In genomic region chr19:47848871-47849473, GRCh38 we compare ENCODE assay signal across 8 cellular contexts. TPM values are rescaled to one million over a fixed set of nuclear protein-coding genes. Genes with fewer than 3 reads are reported as not detected.
DNase-seq lines count a peak whose midpoint lies in the region; ATAC-seq and TF ChIP-seq lines count a peak whose summit lies in the region.

No MANE protein-coding gene starts in this region.

- no TSS peak for BruUV-seq in OCI-LY7 (replicated peaks; lab: Mats Ljungman, UMichigan)

- POLR2A ChIA-PET in OCI-LY7 (lab: Charles Lee): no interaction called here

- H3K27me3 Mint-ChIP-seq in progenitor cell of endocrine pancreas: peaks cover 42% of the 10 kb centered on the region

- H3K4me3 Mint-ChIP-seq in progenitor cell of endocrine pancreas (ENCODE audit: low read depth): no peak overlapping the region

- peak overlapping the region; percentile 31 for H3K27ac Mint-ChIP-seq in progenitor cell of endocrine pancreas

- 4% methylated on average over 22 of the region's 22 CpGs for WGBS in suprapubic skin

- no peaks in the 10 kb centered on the region for H3K36me3 ChIP-seq in OCI-LY7 (ENCODE audit: insufficient read depth, low read length)
- H3K36me3 ChIP-seq in suprapubic skin: no peaks in the 10 kb centered on the region

- H3K9me3 ChIP-seq in OCI-LY7 (ENCODE audit: low read length) (no peaks in the 10 kb centered on the region), suprapubic skin (no peaks in the 10 kb centered on the region)

- CTCF ChIA-PET in OCI-LY7 (lab: Charles Lee; ENCODE audit: unreplicated experiment): no interaction called here

- no peak overlapping the region for H3K4me2 ChIP-seq in OCI-LY7 (ENCODE audit: low read length)

- no peak for TF ChIP-seq POLR2A in suprapubic skin (IDR thresholded peaks at IDR 0.05)

- H3K9me2 ChIP-seq in OCI-LY7 (ENCODE audit: insufficient read depth, low read length): no peaks in the 10 kb centered on the region

- intact Hi-C loops in OCI-LY7 (cut with micrococcal nuclease; ENCODE audit: unreplicated experiment): no loop called here

- H4K20me1 ChIP-seq in OCI-LY7 (ENCODE audit: insufficient read depth, low read length): no peaks in the 10 kb centered on the region

- H3K79me2 ChIP-seq in OCI-LY7 (ENCODE audit: insufficient read depth, low read depth, low read length): no peaks in the 10 kb centered on the region

- TF ChIP-seq EP300 in suprapubic skin (IDR thresholded peaks at IDR 0.05): no peak

- peak; percentile 22 for DNase-seq in GM12865 (ENCODE audit: low read depth)
- no peak for DNase-seq in OCI-LY7 (ENCODE audit: low spot score)
- DNase-seq in cardiac fibroblast (ENCODE audit: low read depth in 2 of 2): peak; percentile 15 to 35
- DNase-seq in progenitor cell of endocrine pancreas (ENCODE audit: low spot score, unreplicated experiment): no peak
- no peak for DNase-seq in suprapubic skin (ENCODE audit: low spot score in 2 of 2)
- no peak for DNase-seq in amniotic stem cell (lab: John Stamatoyannopoulos, UW)
- no peak for DNase-seq in 8988T

- H2AFZ ChIP-seq in OCI-LY7 (ENCODE audit: low read length): no peak overlapping the region

- no peak for ATAC-seq in GM18502 (IDR thresholded peaks at IDR 0.05; ENCODE audit: poor library complexity, unreplicated experiment)

- TF ChIP-seq CTCF in GM12865 (IDR thresholded peaks at IDR 0.05; ENCODE audit: insufficient read depth, low read depth, low read length, missing control alignments) (peak; percentile 35), OCI-LY7 (conservative IDR thresholded peaks at IDR 0.05; ENCODE audit: low read length) (peak; percentile 61), cardiac fibroblast (IDR thresholded peaks at IDR 0.05; ENCODE audit: low read depth, low read length) (peak; percentile 49), progenitor cell of endocrine pancreas (IDR thresholded peaks at IDR 0.05; ENCODE audit: unreplicated experiment) (peak; percentile 69), suprapubic skin (IDR thresholded peaks at IDR 0.05) (no peak)

- H3K4me1 ChIP-seq in OCI-LY7 (ENCODE audit: insufficient read depth, low read length, poor library complexity, severe bottlenecking): no peaks in the 10 kb centered on the region
- H3K4me1 ChIP-seq in suprapubic skin: no peaks in the 10 kb centered on the region

- H3K4me1 Mint-ChIP-seq in progenitor cell of endocrine pancreas (ENCODE audit: low read depth): peaks cover 3% of the 10 kb centered on the region

- H3K27me3 ChIP-seq in suprapubic skin: peaks cover 67% of the 10 kb centered on the region

- no peaks in the 10 kb centered on the region for H3K9me3 Mint-ChIP-seq in progenitor cell of endocrine pancreas (ENCODE audit: low read depth)

- H3K36me3 Mint-ChIP-seq in progenitor cell of endocrine pancreas (ENCODE audit: insufficient read depth): no peaks in the 10 kb centered on the region

- H3K27ac ChIP-seq in OCI-LY7 (ENCODE audit: low read depth, low read length, poor library complexity, severe bottlenecking) (no peak overlapping the region), suprapubic skin (no peak overlapping the region)

- no peak overlapping the region for H3K4me3 ChIP-seq in GM12865 (ENCODE audit: low read depth, low read length)
- H3K4me3 ChIP-seq in OCI-LY7 (ENCODE audit: low read depth, low read length, poor library complexity, severe bottlenecking): no peak overlapping the region
- no peak overlapping the region for H3K4me3 ChIP-seq in cardiac fibroblast (replicated peaks in 1 of 2; ENCODE audit: low read depth in 2 of 2, low read length in 2 of 2)
- H3K4me3 ChIP-seq in suprapubic skin: no peak overlapping the region

RNA-seq across cellular contexts. Expression of gene TPRX2, which starts 10.1 kb away (rescaled TPM):
- total RNA-seq in OCI-LY7 (2014; rRNA removed; shearing (Covaris generic)): not detected in 2 replicates
- total RNA-seq in OCI-LY7 (2022) (not detected in 2 replicates), progenitor cell of endocrine pancreas (not detected in 2 replicates), suprapubic skin (not detected)

RNA-seq across cellular contexts. Expression of gene CRX, which starts 27.2 kb away (rescaled TPM):
- total RNA-seq in OCI-LY7 (2014; rRNA removed; shearing (Covaris generic)): not detected in 2 replicates
- total RNA-seq in OCI-LY7 (2022) (0.11 TPM in 1 of 2 replicates, not detected in the other), progenitor cell of endocrine pancreas (not detected in 2 replicates), suprapubic skin (not detected)

RNA-seq across cellular contexts. Expression of gene SULT2A1, which starts 37.1 kb away (rescaled TPM):
- total RNA-seq in OCI-LY7 (2014; rRNA removed; shearing (Covaris generic)): not detected in 2 replicates
- total RNA-seq in OCI-LY7 (2022) (not detected in 2 replicates), progenitor cell of endocrine pancreas (not detected in 2 replicates), suprapubic skin (under 1 TPM in 1 of 4 donors, not detected in 3; 0.32 TPM)

RNA-seq across cellular contexts. Expression of gene TPRX1, which starts 44.6 kb away (rescaled TPM):
- not detected in 2 replicates for total RNA-seq in OCI-LY7 (2014; rRNA removed; shearing (Covaris generic))
- not detected in 2 replicates for total RNA-seq in OCI-LY7 (2022)
- total RNA-seq in progenitor cell of endocrine pancreas: not detected in 2 replicates
- not detected for total RNA-seq in suprapubic skin

Comparison
In these comparisons a context has a peak if more than half of its experiments do, and no peak if none do; other contexts are left out.
1. DNase-seq: peak in GM12865 (single experiment) and cardiac fibroblast (2 of 2); none in OCI-LY7 (single experiment), progenitor cell of endocrine pancreas (single experiment), suprapubic skin (0 of 2), amniotic stem cell (single experiment) and 8988T (single experiment).
2. CTCF ChIP-seq: peak in GM12865 (single experiment), OCI-LY7 (single experiment), cardiac fibroblast (single experiment) and progenitor cell of endocrine pancreas (single experiment); none in suprapubic skin (0 of 2).